13 cellular contexts compared by ENCODE assay signal in genomic region chr13:103788061-103788652, GRCh38.
DNase-seq lines count a peak whose midpoint lies in the region; TF ChIP-seq lines count a peak whose summit lies in the region.
"Had no signal": no experiment of that assay in that cellular context is flagged by ENCODE, and none has a peak within 500 bp of the region (broad histone marks: within the 10 kb centered on the region; RNA-seq: fewer than 3 reads in every experiment).

No MANE protein-coding gene starts in this region.

- H3K4me2 ChIP-seq in OCI-LY1 (ENCODE audit: low read length): no peak overlapping the region

- H3K27me3 ChIP-seq in OCI-LY1 (ENCODE audit: insufficient read depth, low read length) (no peaks in the 10 kb centered on the region), sigmoid colon (no peaks in the 10 kb centered on the region)

- DNase-seq in NCI-H82 (lab: John Stamatoyannopoulos, UW) (peak; percentile 42), NCI-H82 treated with DMSO at 0.1 percent for 48 hours (lab: John Stamatoyannopoulos, UW; ENCODE audit: unreplicated experiment) (no peak), fibroblast of pulmonary artery (ENCODE audit: low read depth) (peak; percentile 7), pons (ENCODE audit: low spot score) (peak; percentile 9), sigmoid colon (no peak), NCI-H2107 treated with DMSO at 0.1 percent for 48 hours (lab: John Stamatoyannopoulos, UW; ENCODE audit: unreplicated experiment) (no peak)
- no peak for DNase-seq in activated CD4-positive, alpha-beta T cell treated with anti-CD3 and anti-CD28 coated beads for 4 hours
- DNase-seq: activated CD8-positive, alpha-beta T cell treated with anti-CD3 and anti-CD28 coated beads for 36 hours; activated naive CD8-positive, alpha-beta T cell treated with anti-CD3 and anti-CD28 coated beads for 36 hours; effector CD8-positive, alpha-beta T cell; naive thymus-derived CD4-positive, alpha-beta T cell; T-cell had no signal

- TF ChIP-seq CTCF in OCI-LY1 (IDR thresholded peaks at IDR 0.05; ENCODE audit: low read length): peak; percentile 63; the same call in 1 of the 2 replicates
- peak; percentile 29 for TF ChIP-seq CTCF in fibroblast of pulmonary artery (IDR thresholded peaks at IDR 0.05; ENCODE audit: low read length, missing control alignments)
- no peak for TF ChIP-seq CTCF in sigmoid colon (IDR thresholded peaks at IDR 0.05)

- H3K4me1 ChIP-seq in OCI-LY1 (ENCODE audit: insufficient read depth, low read length, severe bottlenecking) (no peaks in the 10 kb centered on the region), sigmoid colon (no peaks in the 10 kb centered on the region)

- no peaks in the 10 kb centered on the region for H3K79me2 ChIP-seq in OCI-LY1 (ENCODE audit: insufficient read depth, low read length)

- H3K36me3 ChIP-seq in OCI-LY1 (ENCODE audit: insufficient read depth, low read length) (no peaks in the 10 kb centered on the region), sigmoid colon (no peaks in the 10 kb centered on the region)

- H2AFZ ChIP-seq in OCI-LY1 (ENCODE audit: low read length): no peak overlapping the region

- H3K4me3 ChIP-seq in OCI-LY1 (ENCODE audit: low read depth, low read length, poor library complexity, severe bottlenecking) (no peak overlapping the region), fibroblast of pulmonary artery (replicated peaks; ENCODE audit: low read depth, low read length) (no peak overlapping the region), sigmoid colon (no peak overlapping the region)

- no peak overlapping the region for H3K9ac ChIP-seq in OCI-LY1 (ENCODE audit: low read length)

- TF ChIP-seq EP300 in sigmoid colon (IDR thresholded peaks at IDR 0.05): no peak

- no peaks in the 10 kb centered on the region for H3F3A ChIP-seq in OCI-LY1 (ENCODE audit: insufficient read depth, low read length)

- 37 to 69% methylated on average over 2 of the region's 2 CpGs for WGBS in sigmoid colon, 2 donors

- intact Hi-C loops in sigmoid colon (cut with DNase I): no loop called here

- H3K9me3 ChIP-seq in OCI-LY1 (ENCODE audit: low read length) (no peaks in the 10 kb centered on the region), sigmoid colon (peaks cover 0 to 2% (median 0%) of the 10 kb centered on the region in 4 donors)

- H3K27ac ChIP-seq in OCI-LY1 (ENCODE audit: low read depth, low read length, poor library complexity, severe bottlenecking) (no peak overlapping the region), sigmoid colon (no peak overlapping the region)

- H4K20me1 ChIP-seq in OCI-LY1 (ENCODE audit: insufficient read depth, low read length): no peaks in the 10 kb centered on the region

- no peaks in the 10 kb centered on the region for H3K9me2 ChIP-seq in OCI-LY1 (ENCODE audit: low read depth, low read length)

- no peak for TF ChIP-seq POLR2A in sigmoid colon (IDR thresholded peaks at IDR 0.05)

Comparison
In these comparisons a context has a peak if more than half of its experiments do, and no peak if none do; other contexts are left out.
1. DNase-seq: peak in NCI-H82 (single experiment), fibroblast of pulmonary artery (single experiment) and pons (single experiment); none in NCI-H82 treated with DMSO at 0.1 percent for 48 hours (single experiment), sigmoid colon (single experiment), activated CD4-positive, alpha-beta T cell treated with anti-CD3 and anti-CD28 coated beads for 4 hours (0 of 2) and NCI-H2107 treated with DMSO at 0.1 percent for 48 hours (single experiment).
2. CTCF ChIP-seq: peak in OCI-LY1 (single experiment) and fibroblast of pulmonary artery (single experiment); none in sigmoid colon (0 of 4).